ENCODE assay signal across 9 cellular contexts in genomic region chr3:123489400-123490004, GRCh38. TPM values are rescaled to one million over a fixed set of nuclear protein-coding genes. Genes with fewer than 3 reads are reported as not detected.
DNase-seq lines count a peak whose midpoint lies in the region; ATAC-seq and TF ChIP-seq lines count a peak whose summit lies in the region.
"Had no signal": no experiment of that assay in that cellular context is flagged by ENCODE, and none has a peak within 500 bp of the region (broad histone marks: within the 10 kb centered on the region; RNA-seq: fewer than 3 reads in every experiment).

No MANE protein-coding gene starts in this region.

- H3K23ac ChIP-seq in H9 (ENCODE audit: insufficient read length, low read depth, low read length): no peak overlapping the region

- no peaks in the 10 kb centered on the region for H3K79me1 ChIP-seq in H9 (ENCODE audit: insufficient read depth, low read depth, low read length, poor library complexity, severe bottlenecking)

- no peak overlapping the region for H2AK5ac ChIP-seq in H9 (ENCODE audit: insufficient read length, low read length)

- no peak overlapping the region for H3K18ac ChIP-seq in H9 (ENCODE audit: insufficient read length, low read depth, low read length)

- no peaks in the 10 kb centered on the region for H3K27me3 ChIP-seq in H9 (ENCODE audit: insufficient read depth, low read length)
- no peaks in the 10 kb centered on the region for H3K27me3 ChIP-seq in neural progenitor cell

- H3K9ac ChIP-seq in H9 (ENCODE audit: extremely low read depth, insufficient read length, low read length): no peak overlapping the region
- no peak overlapping the region for H3K9ac ChIP-seq in neural progenitor cell

- no CpG with 5 or more reads among the region's 8 CpGs for WGBS in H9 (ENCODE audit: extremely low coverage, insufficient read length, low lambda C conversion rate)

- H3K9me3 ChIP-seq in H9 (ENCODE audit: control insufficient read depth, low read depth, low read length) (no peaks in the 10 kb centered on the region), neural progenitor cell (ENCODE audit: low read depth) (no peaks in the 10 kb centered on the region)

- no peaks in the 10 kb centered on the region for H3K23me2 ChIP-seq in H9 (ENCODE audit: insufficient read length, low read depth, low read length, poor library complexity, severe bottlenecking)

- no peaks in the 10 kb centered on the region for H3K79me2 ChIP-seq in H9 (ENCODE audit: insufficient read depth, low read length)
- no peaks in the 10 kb centered on the region for H3K79me2 ChIP-seq in neural progenitor cell (ENCODE audit: low read depth)

- no peak overlapping the region for H3K14ac ChIP-seq in H9 (ENCODE audit: insufficient read depth, low read length)

- H3K27me3 Mint-ChIP-seq in H9 (ENCODE audit: low read depth) (peaks cover 3% of the 10 kb centered on the region; the same call in 1 of the 2 replicates), neural progenitor cell (ENCODE audit: insufficient read depth, low read depth) (peaks cover 2% of the 10 kb centered on the region)
- H3K27me3 Mint-ChIP-seq: IgD-negative memory B cell had no signal

- H3K9me3 Mint-ChIP-seq in H9: no peaks in the 10 kb centered on the region; a peak in 1 of 5 replicates
- H3K9me3 Mint-ChIP-seq in neural progenitor cell: no peaks in the 10 kb centered on the region
- H3K9me3 Mint-ChIP-seq: IgD-negative memory B cell had no signal

- H2BK12ac ChIP-seq in H9 (ENCODE audit: insufficient read length, low read depth, low read length): no peak overlapping the region

- H3K4me2 ChIP-seq in H9 (ENCODE audit: insufficient read depth, insufficient read length, low read length): no peak overlapping the region
- H3K4me2 ChIP-seq in neural progenitor cell: no peak overlapping the region

- H3K27ac ChIP-seq in C4-2B: no peak overlapping the region
- H3K27ac ChIP-seq in H9 (ENCODE audit: insufficient read length, low read depth, low read length): no peak overlapping the region
- H3K27ac ChIP-seq in neural progenitor cell: no peak overlapping the region

- H4K20me1 ChIP-seq in H9 (ENCODE audit: control insufficient read depth, insufficient read depth, insufficient read length) (no peaks in the 10 kb centered on the region), neural progenitor cell (ENCODE audit: low read depth) (peaks cover 6% of the 10 kb centered on the region)

- no peaks in the 10 kb centered on the region for H3F3A ChIP-seq in neural progenitor cell (ENCODE audit: low read depth)

- H3K4me3 ChIP-seq in fibroblast of pulmonary artery (replicated peaks; ENCODE audit: low read depth, low read length) (no peak overlapping the region), neural progenitor cell (no peak overlapping the region)

- H3K27ac Mint-ChIP-seq in H9 (no peak overlapping the region), neural progenitor cell (no peak overlapping the region)
- H3K27ac Mint-ChIP-seq: IgD-negative memory B cell had no signal

- ATAC-seq in GM21825 (IDR thresholded peaks at IDR 0.05; ENCODE audit: unreplicated experiment): no peak

- H3K4me3 Mint-ChIP-seq in H9 (no peak overlapping the region; a peak in 1 of 5 replicates), neural progenitor cell (no peak overlapping the region)
- H3K4me3 Mint-ChIP-seq: IgD-negative memory B cell had no signal

- no peaks in the 10 kb centered on the region for H3K4me1 ChIP-seq in H9 (ENCODE audit: insufficient read depth, low read length)
- peaks cover 4% of the 10 kb centered on the region for H3K4me1 ChIP-seq in neural progenitor cell

- H3K36me3 Mint-ChIP-seq in H9 (ENCODE audit: insufficient read depth in 1 of 3, low read depth in 3 of 3): peaks cover 0 to 11% (median under 1%) of the 10 kb centered on the region in 3 experiments; a peak in 4 of 7 replicates
- peaks cover 3% of the 10 kb centered on the region for H3K36me3 Mint-ChIP-seq in neural progenitor cell

- no peak overlapping the region for H2BK20ac ChIP-seq in H9 (ENCODE audit: low read depth, low read length, poor library complexity, severe bottlenecking)

- no peak overlapping the region for H4K91ac ChIP-seq in H9 (ENCODE audit: insufficient read length, low read depth, low read length)

- no peak overlapping the region for H3T11ph ChIP-seq in H9 (ENCODE audit: low read length)

- no peak overlapping the region for H4K5ac ChIP-seq in H9 (ENCODE audit: insufficient read length, low read depth, low read length)

- H2BK5ac ChIP-seq in H9 (ENCODE audit: insufficient read length, low read length): no peak overlapping the region

- H3K4me1 Mint-ChIP-seq in H9: peaks cover 0 to 2% of the 10 kb centered on the region in 2 experiments; a peak in 1 of 4 replicates
- H3K4me1 Mint-ChIP-seq in neural progenitor cell: peaks cover 27% of the 10 kb centered on the region

- no peak overlapping the region for H3K56ac ChIP-seq in H9 (ENCODE audit: insufficient read length, low read depth, low read length)

- TF ChIP-seq CTCF in C4-2B (conservative IDR thresholded peaks at IDR 0.05) (peak; percentile 96), H9 (conservative IDR thresholded peaks at IDR 0.05) (peak; percentile 94), fibroblast of pulmonary artery (IDR thresholded peaks at IDR 0.05; ENCODE audit: low read length, missing control alignments) (peak; percentile 96), neural progenitor cell (IDR thresholded peaks at IDR 0.05) (peak; percentile 95)

- no peaks in the 10 kb centered on the region for H3K36me3 ChIP-seq in neural progenitor cell

- peak; percentile 77 for DNase-seq in H9
- peak; percentile 5 for DNase-seq in NCI-H774 (lab: John Stamatoyannopoulos, UW)
- peak; percentile 13 for DNase-seq in activated T-cell treated with anti-CD3 and anti-CD28 coated beads for 1 hour (ENCODE audit: low read depth)
- DNase-seq in fibroblast of pulmonary artery (ENCODE audit: low read depth): peak; percentile 72
- DNase-seq in neural progenitor cell (ENCODE audit: low spot score): peak; percentile 79
- DNase-seq in ureter (ENCODE audit: low spot score): peak; percentile 77

- H2AFZ ChIP-seq in H9 (ENCODE audit: low read length) (no peak overlapping the region), neural progenitor cell (replicated peaks) (no peak overlapping the region)

- no peak overlapping the region for H4K8ac ChIP-seq in H9 (replicated peaks; ENCODE audit: insufficient read length, low read depth, low read length)

- H2BK120ac ChIP-seq in H9 (ENCODE audit: low read depth, low read length, poor library complexity, severe bottlenecking): no peak overlapping the region

- no peak overlapping the region for H3K4ac ChIP-seq in H9 (ENCODE audit: low read depth, low read length)

- no peak overlapping the region for H2BK15ac ChIP-seq in H9 (ENCODE audit: low read depth, low read length)

RNA-seq across cellular contexts. Expression of gene ADCY5, which starts 40.6 kb away (rescaled TPM):
- total RNA-seq in H9 (2021) (5.0 and 6.1 TPM in 2 replicates), neural progenitor cell (ENCODE audit: low replicate concordance) (1.0 and 1.6 TPM in 2 replicates), ureter (27.8 TPM)

Comparison
In these comparisons a context has a peak if more than half of its experiments do, and no peak if none do; other contexts are left out.
1. DNase-seq: peak in every context shown above with its lines; median percentile 79 in neural progenitor cell; 77 in H9; 77 in ureter; 72 in fibroblast of pulmonary artery; 13 in activated T-cell treated with anti-CD3 and anti-CD28 coated beads for 1 hour; 5 in NCI-H774.